Comparison of ENCODE assay signal across 8 cellular contexts in the genomic region with DNA sequence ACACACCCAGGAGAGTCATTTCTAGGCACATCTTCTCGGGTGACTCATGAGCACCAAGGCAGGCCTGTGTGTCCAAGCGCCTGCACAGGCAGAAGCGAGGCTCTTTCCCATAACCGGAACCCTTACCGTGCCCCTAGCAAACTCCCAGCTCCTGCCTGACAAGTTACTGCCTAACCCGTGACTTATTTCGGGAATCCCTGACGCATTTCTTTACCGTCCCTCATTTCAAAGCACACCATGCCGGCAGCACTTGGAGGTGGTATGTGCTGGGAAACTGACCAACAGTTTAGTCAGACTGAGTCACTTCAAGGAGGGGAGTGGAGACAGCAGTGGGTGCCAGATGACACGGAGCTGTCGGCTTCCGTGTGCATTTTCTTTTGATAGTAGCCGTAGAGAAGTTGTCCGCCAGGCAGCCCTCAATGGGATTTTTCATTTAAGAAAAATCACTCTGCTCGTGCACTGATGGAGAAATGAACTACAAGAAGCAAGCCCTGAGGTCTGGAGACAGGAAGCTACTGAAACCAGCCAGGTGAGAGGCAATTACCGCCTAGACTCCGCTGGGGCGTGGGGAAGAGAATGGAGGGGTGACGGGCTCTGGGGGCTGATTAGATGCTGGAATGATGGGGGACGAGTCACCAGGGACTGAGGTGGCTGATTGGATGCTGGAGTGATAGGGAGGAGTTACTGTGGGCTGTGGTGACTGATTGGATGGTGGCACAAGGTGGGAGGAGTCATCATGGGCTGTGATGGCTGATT. TPM values are rescaled to one million over a fixed set of nuclear protein-coding genes. Genes with fewer than 3 reads are reported as not detected.
DNase-seq lines count a peak whose midpoint lies in the region; ATAC-seq, FAIRE-seq and TF ChIP-seq lines count a peak whose summit lies in the region.

No MANE protein-coding gene starts in this region.

- no peak for TF ChIP-seq POLR2A in breast epithelium (IDR thresholded peaks at IDR 0.05)
- TF ChIP-seq POLR2A in vagina (IDR thresholded peaks at IDR 0.05): no peak

- intact Hi-C loops in Right ventricle myocardium inferior (cut with DNase I) (no loop called here), cardiac septum (cut with DNase I) (loop anchor here (5.0 kb wide), 1 partner anchor 40 kb away; no protein-coding TSS in a partner anchor), breast epithelium (cut with DNase I; ENCODE audit: low total_unique reads) (no loop called here), vagina (cut with DNase I) (no loop called here)

- FAIRE-seq in GM19239 (lab: Jason Lieb, UNC): no peak

- no peak for DNase-seq in Right ventricle myocardium inferior (ENCODE audit: missing footprints)
- DNase-seq in cardiac septum (ENCODE audit: low spot score): no peak
- DNase-seq in breast epithelium (ENCODE audit: low spot score in 2 of 2): peak in 1 of 2 donors; percentile 46
- peak; percentile 100 for DNase-seq in kidney tubule cell (ENCODE audit: low spot score)
- peak; percentile 98 to 99 for DNase-seq in vagina (ENCODE audit: extremely low spot score in 2 of 2)
- DNase-seq in GM19239 (ENCODE audit: insufficient read length, low spot score): no peak

- ATAC-seq in Right ventricle myocardium inferior: peak; percentile 33
- no peak for ATAC-seq in GM19467 (IDR thresholded peaks at IDR 0.05; ENCODE audit: unreplicated experiment)
- no peak for ATAC-seq in activated CD4-positive, CD25-positive, alpha-beta regulatory T cell treated with anti-CD3 and anti-CD28 coated beads, Interleukin-2, amount 50 U/mL, for 24 hours

- H3K36me3 ChIP-seq in breast epithelium (no peaks in the 10 kb centered on the region), vagina (no peaks in the 10 kb centered on the region)

- peak overlapping the region; percentile 10 to 34 (median 12) for H3K4me3 ChIP-seq in breast epithelium
- H3K4me3 ChIP-seq in vagina: peak overlapping the region; percentile 25 to 29

- H3K27ac ChIP-seq in breast epithelium (peak overlapping the region; percentile 57 to 81), vagina (peak overlapping the region; percentile 89)

- no peaks in the 10 kb centered on the region for H3K9me3 ChIP-seq in breast epithelium
- H3K9me3 ChIP-seq in vagina: no peaks in the 10 kb centered on the region

- H3K27me3 ChIP-seq in breast epithelium (no peaks in the 10 kb centered on the region), vagina (no peaks in the 10 kb centered on the region)

- TF ChIP-seq CTCF in breast epithelium (IDR thresholded peaks at IDR 0.05) (no peak), vagina (IDR thresholded peaks at IDR 0.05) (no peak)

- H3K4me1 ChIP-seq in breast epithelium (no peaks in the 10 kb centered on the region), vagina (peaks cover 26% of the 10 kb centered on the region)

RNA-seq across cellular contexts. Expression of a gene that starts 17.2 kb away (rescaled TPM):
- total RNA-seq in Right ventricle myocardium inferior: 1.8 TPM
- 4.8 TPM for total RNA-seq in cardiac septum
- total RNA-seq in breast epithelium: 1 to 10 TPM; 3.8 to 4.2 (median 3.9) TPM
- 9.3 TPM for total RNA-seq in vagina

Comparison
In these comparisons a context has a peak if more than half of its experiments do, and no peak if none do; other contexts are left out.
1. DNase-seq: peak in kidney tubule cell (single experiment) and vagina (2 of 2); none in Right ventricle myocardium inferior (single experiment), cardiac septum (single experiment) and GM19239 (single experiment).